ENCODE assay signal across 27 cellular contexts in genomic region chr7:38795596-38795995, GRCh38.
"Had no signal": no experiment of that assay in that cellular context is flagged by ENCODE, and none has a peak within 500 bp of the region (broad histone marks: within the 10 kb centered on the region; RNA-seq: fewer than 3 reads in every experiment).

No MANE protein-coding gene starts in this region.

- H3K4me2 ChIP-seq: hepatocyte had no signal

- H2AFZ ChIP-seq: hepatocyte had no signal

- H3K27me3 Mint-ChIP-seq: activated B cell treated with CpG ODN at 0.5 μM for 24 hours; activated CD4-positive, alpha-beta T cell treated with anti-CD3 and anti-CD28 coated beads for 36 hours; activated naive CD8-positive, alpha-beta T cell treated with anti-CD3 and anti-CD28 coated beads for 36 hours; activated T-cell treated with anti-CD3 and anti-CD28 coated beads, Interleukin-2, amount 50 U/mL, for 24 hours; activated T-helper 17 cell treated with anti-CD3 and anti-CD28 coated beads, Interleukin-2, amount 50 U/mL, for 72 hours; stimulated activated memory B cell treated with anti-CD40 and anti-IgM and Interleukin-4, amounts not matched to agents 10 μg/mL and 1 μg/mL and 100 μg/mL, for 72 hours had no signal

- H3K4me1 ChIP-seq: left ventricle myocardium inferior, pancreas, psoas muscle, stomach, transverse colon had no signal

- H3K4me1 Mint-ChIP-seq: activated B cell treated with CpG ODN at 0.5 μM for 24 hours; activated CD4-positive, alpha-beta T cell treated with anti-CD3 and anti-CD28 coated beads for 36 hours; activated naive CD8-positive, alpha-beta T cell treated with anti-CD3 and anti-CD28 coated beads for 36 hours; activated T-helper 17 cell treated with anti-CD3 and anti-CD28 coated beads, Interleukin-2, amount 50 U/mL, for 72 hours; nephron; stimulated activated memory B cell treated with anti-CD40 and anti-IgM and Interleukin-4, amounts not matched to agents 10 μg/mL and 1 μg/mL and 100 μg/mL, for 72 hours had no signal

- H3K79me2 ChIP-seq: hepatocyte had no signal

- H3K27ac Mint-ChIP-seq: activated B cell treated with CpG ODN at 0.5 μM for 24 hours; activated CD4-positive, alpha-beta T cell treated with anti-CD3 and anti-CD28 coated beads for 36 hours; activated naive CD8-positive, alpha-beta T cell treated with anti-CD3 and anti-CD28 coated beads for 36 hours; activated T-cell treated with anti-CD3 and anti-CD28 coated beads, Interleukin-2, amount 50 U/mL, for 24 hours; activated T-helper 17 cell treated with anti-CD3 and anti-CD28 coated beads, Interleukin-2, amount 50 U/mL, for 72 hours; nephron; stimulated activated memory B cell treated with anti-CD40 and anti-IgM and Interleukin-4, amounts not matched to agents 10 μg/mL and 1 μg/mL and 100 μg/mL, for 72 hours; T-helper 1 cell treated with Interleukin-12 subunit alpha and Interleukin-12 subunit beta and Interleukin-4 antibody, amounts not matched to agents 30 μg/mL and 1 μg/mL, for 36 hours had no signal

- H3K9me3 ChIP-seq: left ventricle myocardium inferior, neutrophil, pancreas, psoas muscle, stomach, transverse colon had no signal

- H3K4me3 ChIP-seq: hepatocyte, left ventricle myocardium inferior, pancreas, psoas muscle, stomach, transverse colon had no signal

- H3K27ac ChIP-seq: hepatocyte, left ventricle myocardium inferior, neutrophil, pancreas, psoas muscle, stomach, transverse colon had no signal

- H3K36me3 ChIP-seq: pancreas had no signal

- H3K27me3 ChIP-seq: hepatocyte, neutrophil, pancreas, stomach, transverse colon had no signal

- DNase-seq: activated B cell treated with CpG ODN at 0.5 μM for 24 hours; activated CD4-positive, alpha-beta T cell treated with anti-CD3 and anti-CD28 coated beads for 36 hours; activated CD4-positive, alpha-beta T cell treated with anti-CD3 and anti-CD28 coated beads, Interleukin-2, amount 50 U/mL, for 4 hours; activated CD8-positive, alpha-beta memory T cell treated with anti-CD3 and anti-CD28 coated beads for 24 hours; activated CD8-positive, alpha-beta memory T cell treated with anti-CD3 and anti-CD28 coated beads, Interleukin-2, amount 50 U/mL, for 4 hours; activated naive CD4-positive, alpha-beta T cell; activated naive CD8-positive, alpha-beta T cell treated with anti-CD3 and anti-CD28 coated beads for 36 hours; activated T-cell treated with anti-CD3 and anti-CD28 coated beads, Interleukin-2, amount 50 U/mL, for 24 hours; cerebellar nuclear complex; foreskin fibroblast; kidney glomerular epithelial cell; left ventricle myocardium inferior; midbrain; pancreas; psoas muscle; right cardiac atrium; stimulated activated CD4-positive, alpha-beta T cell treated with anti-CD3 and anti-CD28 coated beads, Interleukin-1b, Interleukin-23, amount 100 ng/mL, for 48 hours; stomach; T1000; transverse colon had no signal

- ATAC-seq: activated CD4-positive, alpha-beta T cell treated with anti-CD3 and anti-CD28 coated beads for 36 hours; activated T-helper 17 cell treated with anti-CD3 and anti-CD28 coated beads, Interleukin-2, amount 50 U/mL, for 72 hours; pancreas; psoas muscle; right cardiac atrium; stimulated activated memory B cell treated with anti-CD40 and anti-IgM and Interleukin-4, amounts not matched to agents 10 μg/mL and 1 μg/mL and 100 μg/mL, for 72 hours had no signal

- H3K9me3 Mint-ChIP-seq: activated B cell treated with CpG ODN at 0.5 μM for 24 hours; activated naive CD8-positive, alpha-beta T cell treated with anti-CD3 and anti-CD28 coated beads for 36 hours; activated T-cell treated with anti-CD3 and anti-CD28 coated beads, Interleukin-2, amount 50 U/mL, for 24 hours; activated T-helper 17 cell treated with anti-CD3 and anti-CD28 coated beads, Interleukin-2, amount 50 U/mL, for 72 hours; nephron; stimulated activated memory B cell treated with anti-CD40 and anti-IgM and Interleukin-4, amounts not matched to agents 10 μg/mL and 1 μg/mL and 100 μg/mL, for 72 hours; T-helper 1 cell treated with Interleukin-12 subunit alpha and Interleukin-12 subunit beta and Interleukin-4 antibody, amounts not matched to agents 30 μg/mL and 1 μg/mL, for 36 hours had no signal

- H3K4me3 Mint-ChIP-seq: activated B cell treated with CpG ODN at 0.5 μM for 24 hours; activated CD4-positive, alpha-beta T cell treated with anti-CD3 and anti-CD28 coated beads for 36 hours; activated naive CD8-positive, alpha-beta T cell treated with anti-CD3 and anti-CD28 coated beads for 36 hours; activated T-cell treated with anti-CD3 and anti-CD28 coated beads, Interleukin-2, amount 50 U/mL, for 24 hours; activated T-helper 17 cell treated with anti-CD3 and anti-CD28 coated beads, Interleukin-2, amount 50 U/mL, for 72 hours; nephron; stimulated activated memory B cell treated with anti-CD40 and anti-IgM and Interleukin-4, amounts not matched to agents 10 μg/mL and 1 μg/mL and 100 μg/mL, for 72 hours; T-helper 1 cell treated with Interleukin-12 subunit alpha and Interleukin-12 subunit beta and Interleukin-4 antibody, amounts not matched to agents 30 μg/mL and 1 μg/mL, for 36 hours had no signal

- FAIRE-seq: pancreas, urothelium cell line had no signal
